ENCODE assay signal across 25 cellular contexts in the genomic region with DNA sequence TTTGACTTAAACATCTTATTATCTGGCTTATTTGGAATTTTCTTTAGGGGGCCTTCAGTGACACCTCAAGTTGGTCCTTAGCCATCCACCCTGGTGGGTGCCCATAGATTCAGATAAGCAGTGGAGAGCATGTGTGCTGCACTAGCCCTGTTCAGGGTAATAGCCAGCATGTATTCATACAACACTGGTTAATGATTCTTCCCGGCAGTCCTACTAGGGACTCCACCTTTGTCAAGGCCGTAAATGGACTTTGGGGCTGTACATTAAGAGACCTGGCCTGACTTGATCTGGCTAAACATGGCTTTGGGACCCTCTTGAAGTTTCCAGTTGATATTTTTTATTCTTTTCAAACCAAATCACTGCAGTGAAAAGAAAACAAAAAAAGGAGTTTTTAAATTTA.
"Had no signal": no experiment of that assay in that cellular context is flagged by ENCODE, and none has a peak within 500 bp of the region (broad histone marks: within the 10 kb centered on the region; RNA-seq: fewer than 3 reads in every experiment).

No MANE protein-coding gene starts in this region.

- H3K36me3 Mint-ChIP-seq: activated CD4-positive, alpha-beta memory T cell treated with anti-CD3 and anti-CD28 coated beads for 36 hours; activated naive CD8-positive, alpha-beta T cell treated with anti-CD3 and anti-CD28 coated beads for 36 hours; mesothelial cell of epicardium had no signal

- H3K9me3 Mint-ChIP-seq: activated B cell treated with CpG ODN at 0.5 μM for 24 hours; activated CD4-positive, alpha-beta memory T cell treated with anti-CD3 and anti-CD28 coated beads for 36 hours; activated naive CD8-positive, alpha-beta T cell treated with anti-CD3 and anti-CD28 coated beads for 36 hours; activated T-helper 17 cell treated with anti-CD3 and anti-CD28 coated beads, Interleukin-2, amount 50 U/mL, for 72 hours; mesothelial cell of epicardium; nephron had no signal

- H3K4me1 Mint-ChIP-seq: activated B cell treated with CpG ODN at 0.5 μM for 24 hours; activated T-helper 17 cell treated with anti-CD3 and anti-CD28 coated beads, Interleukin-2, amount 50 U/mL, for 72 hours; central memory CD8-positive, alpha-beta T cell had no signal

- H3K27ac ChIP-seq: body of pancreas, coronary artery, gastroesophageal sphincter, tibial artery had no signal

- DNase-seq: activated B cell treated with CpG ODN at 0.5 μM for 24 hours; activated CD4-positive, alpha-beta memory T cell treated with anti-CD3 and anti-CD28 coated beads for 36 hours; activated CD4-positive, alpha-beta T cell treated with anti-CD3 and anti-CD28 coated beads for 4 hours; activated naive CD4-positive, alpha-beta T cell; activated naive CD8-positive, alpha-beta T cell treated with anti-CD3 and anti-CD28 coated beads for 36 hours; activated T-cell treated with anti-CD3 and anti-CD28 coated beads for 4 hours; amygdala; body of pancreas; erythroblast; occipital lobe; stimulated activated naive CD8-positive, alpha-beta T cell treated with anti-CD3 and anti-CD28 coated beads, Interleukin-15, Interleukin-2, amounts not matched to agents 100 U/mL and 50 U/mL, for 24 hours; substantia nigra; tibial artery had no signal

- H3K9me3 ChIP-seq: body of pancreas, gastroesophageal sphincter, heart right ventricle, right atrium auricular region, tibial artery had no signal

- FAIRE-seq: endometrium, TTC549, urothelium cell line had no signal

- H3K27me3 ChIP-seq: body of pancreas, gastroesophageal sphincter, heart right ventricle, right atrium auricular region, tibial artery had no signal

- H3K4me3 ChIP-seq: body of pancreas, coronary artery, gastroesophageal sphincter, heart right ventricle, lung, right atrium auricular region, tibial artery had no signal

- H3K27me3 Mint-ChIP-seq: activated B cell treated with CpG ODN at 0.5 μM for 24 hours; activated CD4-positive, alpha-beta memory T cell treated with anti-CD3 and anti-CD28 coated beads for 36 hours; activated T-helper 17 cell treated with anti-CD3 and anti-CD28 coated beads, Interleukin-2, amount 50 U/mL, for 72 hours; central memory CD8-positive, alpha-beta T cell had no signal

- H3K4me3 Mint-ChIP-seq: activated B cell treated with CpG ODN at 0.5 μM for 24 hours; activated CD4-positive, alpha-beta memory T cell treated with anti-CD3 and anti-CD28 coated beads for 36 hours; activated naive CD8-positive, alpha-beta T cell treated with anti-CD3 and anti-CD28 coated beads for 36 hours; activated T-helper 17 cell treated with anti-CD3 and anti-CD28 coated beads, Interleukin-2, amount 50 U/mL, for 72 hours; central memory CD8-positive, alpha-beta T cell; mesothelial cell of epicardium; nephron had no signal

- ATAC-seq: activated T-helper 17 cell treated with anti-CD3 and anti-CD28 coated beads, Interleukin-2, amount 50 U/mL, for 72 hours; body of pancreas; gastroesophageal sphincter; stimulated activated naive CD8-positive, alpha-beta T cell treated with anti-CD3 and anti-CD28 coated beads, Interleukin-15, Interleukin-2, amounts not matched to agents 100 U/mL and 50 U/mL, for 24 hours had no signal

- H3K36me3 ChIP-seq: gastroesophageal sphincter, right atrium auricular region, tibial artery had no signal

- H3K27ac Mint-ChIP-seq: activated B cell treated with CpG ODN at 0.5 μM for 24 hours; activated CD4-positive, alpha-beta memory T cell treated with anti-CD3 and anti-CD28 coated beads for 36 hours; activated naive CD8-positive, alpha-beta T cell treated with anti-CD3 and anti-CD28 coated beads for 36 hours; activated T-helper 17 cell treated with anti-CD3 and anti-CD28 coated beads, Interleukin-2, amount 50 U/mL, for 72 hours; mesothelial cell of epicardium had no signal
